1 cellular context compared by ENCODE assay signal in genomic region chr17:77182773-77183172, GRCh38.
TF ChIP-seq lines count a peak whose summit lies in the region.

No MANE protein-coding gene starts in this region.

TF ChIP-seq in SK-N-SH, 30 proteins besides CTCF, POLR2A, EP300 and RAD21 (continued from another document):
- TF ChIP-seq IRF3 (IDR thresholded peaks at IDR 0.05; ENCODE audit: low read depth, low read length), result no peak
- TF ChIP-seq TEAD4 (IDR thresholded peaks at IDR 0.05; ENCODE audit: borderline replicate concordance, insufficient read depth), result no peak
- TF ChIP-seq RCOR1 (IDR thresholded peaks at IDR 0.05; ENCODE audit: low read length), result no peak
- no peak for TF ChIP-seq TCF12 (IDR thresholded peaks at IDR 0.05)
- TF ChIP-seq USF2 (IDR thresholded peaks at IDR 0.05; ENCODE audit: borderline replicate concordance, low read depth, low read length), result no peak
- no peak for TF ChIP-seq RFX5 (IDR thresholded peaks at IDR 0.05; ENCODE audit: low read length)
